Comparison of ENCODE assay signal across 8 cellular contexts in the genomic region with DNA sequence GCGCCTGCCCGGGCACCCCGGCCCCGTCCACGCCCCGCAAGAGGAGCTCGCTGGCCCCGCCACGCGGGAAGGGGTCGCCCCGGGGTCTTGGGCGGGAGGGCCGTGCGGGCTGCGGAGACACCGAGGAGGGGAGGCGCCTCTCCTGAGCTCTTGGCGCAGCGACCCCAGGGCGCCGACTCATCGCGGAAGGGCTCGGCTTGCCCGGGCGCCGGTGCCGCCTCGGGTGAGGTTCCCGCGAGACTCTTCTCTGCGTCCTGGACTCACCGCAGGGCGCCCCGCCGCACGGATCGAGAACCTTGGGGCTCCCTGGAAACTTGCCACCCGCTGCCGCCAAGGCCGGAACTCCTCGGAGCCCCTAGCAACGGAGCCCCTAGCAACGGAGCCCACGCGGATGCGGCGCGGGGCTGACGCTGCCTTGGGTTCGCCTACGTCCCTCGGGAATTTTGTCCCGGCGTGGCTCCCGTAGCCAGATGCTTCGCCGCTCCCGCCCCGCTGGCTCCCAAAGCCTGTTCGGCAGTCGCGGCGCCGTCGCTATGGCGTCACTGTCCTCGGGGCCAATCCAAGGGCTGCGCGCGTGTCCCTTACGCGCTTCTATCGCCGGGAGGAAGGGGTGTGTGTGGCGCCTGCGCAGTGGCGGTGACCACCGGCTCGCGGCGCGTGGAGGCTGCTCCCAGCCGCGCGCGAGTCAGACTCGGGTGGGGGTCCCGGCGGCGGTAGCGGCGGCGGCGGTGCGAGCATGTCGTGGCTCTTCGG. TPM values are rescaled to one million over a fixed set of nuclear protein-coding genes. Genes with fewer than 3 reads are reported as not detected.
DNase-seq lines count a peak whose midpoint lies in the region; ATAC-seq and TF ChIP-seq lines count a peak whose summit lies in the region.

A gene (plus strand): TSS at position 630 of the 753 bp plus-strand sequence. CDS start 107 bp downstream, at position 737.

- peak within 1 kb of the TSS; percentile 85 for H3K4me3 ChIP-seq in CD4-positive, CD25-positive, alpha-beta regulatory T cell (ENCODE audit: low read depth, low read length)
- peak within 1 kb of the TSS; percentile 76 to 97 (median 89) for H3K4me3 ChIP-seq in liver (ENCODE audit: low read depth in 1 of 3, low read length in 3 of 3)

- peaks cover 4 to 21% (median 8%) of the 10 kb centered on the region in 4 donors for H3K4me1 Mint-ChIP-seq in CD4-positive, CD25-positive, alpha-beta regulatory T cell

- no peaks in the 10 kb centered on the region for H3K36me3 Mint-ChIP-seq in CD4-positive, CD25-positive, alpha-beta regulatory T cell

- H3K27ac ChIP-seq in CD4-positive, CD25-positive, alpha-beta regulatory T cell (ENCODE audit: insufficient read depth, low read length, poor library complexity, severe bottlenecking): peak within 1 kb of the TSS; percentile 94
- H3K27ac ChIP-seq in liver (ENCODE audit: low read depth in 1 of 2, low read length in 2 of 2): peak within 1 kb of the TSS; percentile 89 to 92

- H3K36me3 ChIP-seq in CD4-positive, CD25-positive, alpha-beta regulatory T cell (ENCODE audit: control insufficient read depth, insufficient read depth, low read length): no peaks in the 10 kb centered on the region
- peaks cover 0 to under 1% (median 0%) of the 10 kb centered on the region in 4 donors for H3K36me3 ChIP-seq in liver (ENCODE audit: control insufficient read depth in 4 of 4, insufficient read depth in 3 of 4, low read depth in 1 of 4, low read length in 3 of 4)

- H3K27ac Mint-ChIP-seq in CD4-positive, CD25-positive, alpha-beta regulatory T cell: peak within 1 kb of the TSS; percentile 80 to 95 (median 89)

- peaks cover 8% of the 10 kb centered on the region for H3K4me1 ChIP-seq in CD4-positive, CD25-positive, alpha-beta regulatory T cell (ENCODE audit: control insufficient read depth, insufficient read depth, low read length, poor library complexity, severe bottlenecking)
- H3K4me1 ChIP-seq in liver (ENCODE audit: control insufficient read depth in 4 of 4, insufficient read depth in 4 of 4, low read length in 3 of 4): peaks cover 6 to 18% (median 13%) of the 10 kb centered on the region in 4 donors

- DNase-seq in CD4-positive, CD25-positive, alpha-beta regulatory T cell: peak; percentile 93 to 98 (median 94)
- DNase-seq in HK-2 (ENCODE audit: unreplicated experiment): peak; percentile 97
- peak; percentile 84 for DNase-seq in NCI-H82 treated with DMSO at 0.1 percent for 48 hours (lab: John Stamatoyannopoulos, UW; ENCODE audit: unreplicated experiment)
- DNase-seq in activated CD4-positive, alpha-beta T cell treated with anti-CD3 and anti-CD28 coated beads, Interleukin-2, amount 50 U/mL, for 48 hours: peak; percentile 97 to 98
- DNase-seq in dermis blood vessel endothelial cell: peak; percentile 99
- peak; percentile 97 for DNase-seq in stimulated activated CD4-positive, alpha-beta T cell treated with anti-CD3 and anti-CD28 coated beads, Interleukin-4, amount 100 ng/mL, for 1 hour

- no peak for TF ChIP-seq CTCF in liver (IDR thresholded peaks at IDR 0.05; ENCODE audit: low read depth, low read length, missing input control)

- no peaks in the 10 kb centered on the region for H3K27me3 Mint-ChIP-seq in CD4-positive, CD25-positive, alpha-beta regulatory T cell

- peaks cover 0 to 4% (median 0%) of the 10 kb centered on the region in 7 donors for H3K9me3 Mint-ChIP-seq in CD4-positive, CD25-positive, alpha-beta regulatory T cell

- peak within 1 kb of the TSS; percentile 91 to 98 (median 96) for H3K4me3 Mint-ChIP-seq in CD4-positive, CD25-positive, alpha-beta regulatory T cell

- no peaks in the 10 kb centered on the region for H3K27me3 ChIP-seq in CD4-positive, CD25-positive, alpha-beta regulatory T cell (ENCODE audit: control insufficient read depth, insufficient read depth, low read length)
- H3K27me3 ChIP-seq in liver (ENCODE audit: control insufficient read depth in 4 of 4, insufficient read depth in 4 of 4, low read length in 3 of 4): no peaks in the 10 kb centered on the region

- TF ChIP-seq RAD21 in liver (IDR thresholded peaks at IDR 0.05): no peak

- peak within 1 kb of the TSS; percentile 49 to 63 for H3K9ac ChIP-seq in liver (ENCODE audit: low read depth in 1 of 2, low read length in 2 of 2)

- peak; percentile 92 to 94 for ATAC-seq in CD4-positive, CD25-positive, alpha-beta regulatory T cell (ENCODE audit: low read depth in 2 of 2)
- ATAC-seq in GM19455 (IDR thresholded peaks at IDR 0.05; ENCODE audit: unreplicated experiment): peak; percentile 79

- under 1% methylated on average over 99 of the region's 99 CpGs for WGBS in liver

- H3K9me3 ChIP-seq in CD4-positive, CD25-positive, alpha-beta regulatory T cell (ENCODE audit: control insufficient read depth in 2 of 2, low read length in 2 of 2): no peaks in the 10 kb centered on the region
- no peaks in the 10 kb centered on the region for H3K9me3 ChIP-seq in liver (ENCODE audit: control insufficient read depth in 4 of 4, low read length in 3 of 4)

TF ChIP-seq in liver, 16 proteins besides CTCF, POLR2A, EP300 and RAD21:
- TF ChIP-seq, protein P1, sequence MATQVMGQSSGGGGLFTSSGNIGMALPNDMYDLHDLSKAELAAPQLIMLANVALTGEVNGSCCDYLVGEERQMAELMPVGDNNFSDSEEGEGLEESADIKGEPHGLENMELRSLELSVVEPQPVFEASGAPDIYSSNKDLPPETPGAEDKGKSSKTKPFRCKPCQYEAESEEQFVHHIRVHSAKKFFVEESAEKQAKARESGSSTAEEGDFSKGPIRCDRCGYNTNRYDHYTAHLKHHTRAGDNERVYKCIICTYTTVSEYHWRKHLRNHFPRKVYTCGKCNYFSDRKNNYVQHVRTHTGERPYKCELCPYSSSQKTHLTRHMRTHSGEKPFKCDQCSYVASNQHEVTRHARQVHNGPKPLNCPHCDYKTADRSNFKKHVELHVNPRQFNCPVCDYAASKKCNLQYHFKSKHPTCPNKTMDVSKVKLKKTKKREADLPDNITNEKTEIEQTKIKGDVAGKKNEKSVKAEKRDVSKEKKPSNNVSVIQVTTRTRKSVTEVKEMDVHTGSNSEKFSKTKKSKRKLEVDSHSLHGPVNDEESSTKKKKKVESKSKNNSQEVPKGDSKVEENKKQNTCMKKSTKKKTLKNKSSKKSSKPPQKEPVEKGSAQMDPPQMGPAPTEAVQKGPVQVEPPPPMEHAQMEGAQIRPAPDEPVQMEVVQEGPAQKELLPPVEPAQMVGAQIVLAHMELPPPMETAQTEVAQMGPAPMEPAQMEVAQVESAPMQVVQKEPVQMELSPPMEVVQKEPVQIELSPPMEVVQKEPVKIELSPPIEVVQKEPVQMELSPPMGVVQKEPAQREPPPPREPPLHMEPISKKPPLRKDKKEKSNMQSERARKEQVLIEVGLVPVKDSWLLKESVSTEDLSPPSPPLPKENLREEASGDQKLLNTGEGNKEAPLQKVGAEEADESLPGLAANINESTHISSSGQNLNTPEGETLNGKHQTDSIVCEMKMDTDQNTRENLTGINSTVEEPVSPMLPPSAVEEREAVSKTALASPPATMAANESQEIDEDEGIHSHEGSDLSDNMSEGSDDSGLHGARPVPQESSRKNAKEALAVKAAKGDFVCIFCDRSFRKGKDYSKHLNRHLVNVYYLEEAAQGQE (IDR thresholded peaks at IDR 0.05): peak; percentile 53
- TF ChIP-seq, protein P2, sequence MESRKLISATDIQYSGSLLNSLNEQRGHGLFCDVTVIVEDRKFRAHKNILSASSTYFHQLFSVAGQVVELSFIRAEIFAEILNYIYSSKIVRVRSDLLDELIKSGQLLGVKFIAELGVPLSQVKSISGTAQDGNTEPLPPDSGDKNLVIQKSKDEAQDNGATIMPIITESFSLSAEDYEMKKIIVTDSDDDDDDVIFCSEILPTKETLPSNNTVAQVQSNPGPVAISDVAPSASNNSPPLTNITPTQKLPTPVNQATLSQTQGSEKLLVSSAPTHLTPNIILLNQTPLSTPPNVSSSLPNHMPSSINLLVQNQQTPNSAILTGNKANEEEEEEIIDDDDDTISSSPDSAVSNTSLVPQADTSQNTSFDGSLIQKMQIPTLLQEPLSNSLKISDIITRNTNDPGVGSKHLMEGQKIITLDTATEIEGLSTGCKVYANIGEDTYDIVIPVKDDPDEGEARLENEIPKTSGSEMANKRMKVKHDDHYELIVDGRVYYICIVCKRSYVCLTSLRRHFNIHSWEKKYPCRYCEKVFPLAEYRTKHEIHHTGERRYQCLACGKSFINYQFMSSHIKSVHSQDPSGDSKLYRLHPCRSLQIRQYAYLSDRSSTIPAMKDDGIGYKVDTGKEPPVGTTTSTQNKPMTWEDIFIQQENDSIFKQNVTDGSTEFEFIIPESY (IDR thresholded peaks at IDR 0.05): peak; percentile 97
- TF ChIP-seq NR2F2 (IDR thresholded peaks at IDR 0.05) (no peak), JUND (IDR thresholded peaks at IDR 0.05) (no peak), HNF4G (IDR thresholded peaks at IDR 0.05) (no peak), YY1 (IDR thresholded peaks at IDR 0.05) (peak; percentile 91), RXRA (IDR thresholded peaks at IDR 0.05) (peak; percentile 37 to 45), EGR1 (IDR thresholded peaks at IDR 0.05; ENCODE audit: low read depth in 2 of 2) (no peak), HNF4A (conservative IDR thresholded peaks at IDR 0.05) (peak in 1 of 2 donors; percentile 37), SP1 (IDR thresholded peaks at IDR 0.05) (peak; percentile 78), TAF1 (conservative IDR thresholded peaks at IDR 0.05) (no peak), GABPA (IDR thresholded peaks at IDR 0.05 in 1 of 2, conservative IDR thresholded peaks at IDR 0.05 in 1 of 2) (peak in 1 of 2 donors; percentile 89), FOXA1 (IDR thresholded peaks at IDR 0.05) (peak; percentile 42), FOXA2 (IDR thresholded peaks at IDR 0.05) (no peak)
- TF ChIP-seq, protein P3, sequence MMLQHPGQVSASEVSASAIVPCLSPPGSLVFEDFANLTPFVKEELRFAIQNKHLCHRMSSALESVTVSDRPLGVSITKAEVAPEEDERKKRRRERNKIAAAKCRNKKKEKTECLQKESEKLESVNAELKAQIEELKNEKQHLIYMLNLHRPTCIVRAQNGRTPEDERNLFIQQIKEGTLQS (IDR thresholded peaks at IDR 0.05): no peak
- TF ChIP-seq, protein P4, sequence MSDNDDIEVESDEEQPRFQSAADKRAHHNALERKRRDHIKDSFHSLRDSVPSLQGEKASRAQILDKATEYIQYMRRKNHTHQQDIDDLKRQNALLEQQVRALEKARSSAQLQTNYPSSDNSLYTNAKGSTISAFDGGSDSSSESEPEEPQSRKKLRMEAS (IDR thresholded peaks at IDR 0.05): no peak

RNA-seq across cellular contexts. Expression of the gene that starts here (rescaled TPM):
- 20.0 TPM for total RNA-seq in CD4-positive, CD25-positive, alpha-beta regulatory T cell
- 1 to 10 TPM; 6.2 to 8.1 (median 7.5) TPM for polyA plus RNA-seq in CD4-positive, CD25-positive, alpha-beta regulatory T cell
- total RNA-seq in dermis blood vessel endothelial cell: 29.3 and 59.4 TPM in 2 replicates
- total RNA-seq in liver: 10 to 100 TPM; 14.0 to 17.7 TPM
- polyA plus RNA-seq in liver: 10 to 100 TPM in 1 of 2 donors, 1 to 10 TPM in 1; 7.2 to 20.0 TPM

Comparison
In these comparisons a context has a peak if more than half of its experiments do, and no peak if none do; other contexts are left out.
1. Peak in every context shown above with its lines: DNase-seq, ATAC-seq, H3K4me3 ChIP-seq and H3K27ac ChIP-seq.